In the genomic region with DNA sequence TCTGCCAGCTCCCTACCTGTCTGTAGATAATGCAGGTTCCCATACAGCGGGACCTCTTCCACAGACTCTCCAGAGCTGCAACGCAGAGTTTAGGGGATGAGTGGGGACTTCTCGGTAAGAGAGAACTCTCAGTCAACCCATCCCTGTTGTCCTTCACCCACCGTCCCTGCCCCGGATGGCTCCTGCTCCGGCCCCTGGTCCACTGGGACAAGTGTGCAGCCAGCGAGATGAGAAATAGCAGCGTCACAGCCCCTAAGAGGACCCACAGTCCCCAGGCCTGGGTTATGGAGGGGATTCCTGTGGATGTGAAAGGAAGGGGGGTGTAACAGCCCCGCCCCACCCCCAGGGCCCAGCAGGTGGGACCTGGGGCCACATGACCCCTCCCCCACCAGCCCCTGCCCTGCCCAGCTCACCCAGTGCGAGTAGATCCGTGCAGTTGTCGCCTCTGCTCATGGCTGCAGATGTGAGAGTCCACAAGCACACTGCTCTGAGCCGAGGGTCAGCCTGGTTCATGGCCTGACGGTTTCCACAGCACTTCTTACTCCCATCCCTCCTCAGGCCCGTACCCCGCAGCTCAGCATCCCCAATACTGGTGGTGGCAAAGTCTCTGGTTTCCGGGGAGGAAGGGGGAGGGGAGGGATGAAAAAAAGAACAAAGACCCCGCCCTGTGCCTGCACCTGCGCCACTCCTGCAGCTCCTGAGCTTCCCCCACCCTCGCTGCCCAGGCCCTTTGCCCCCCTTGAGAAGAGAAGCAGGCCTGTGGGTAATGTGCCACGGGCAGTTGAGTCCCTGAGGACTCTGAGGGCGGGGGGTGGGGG, we compare ENCODE assay signal across 9 cellular contexts. TPM values are rescaled to one million over a fixed set of nuclear protein-coding genes. Genes with fewer than 3 reads are reported as not detected.
A peak's percentile ranks its signal among the peaks of the same experiment; 100 is the strongest.
DNase-seq lines count a peak whose midpoint lies in the region; ATAC-seq and TF ChIP-seq lines count a peak whose summit lies in the region.
"Had no signal": no experiment of that assay in that cellular context is flagged by ENCODE, and none has a peak within 500 bp of the region (broad histone marks: within the 10 kb centered on the region; RNA-seq: fewer than 3 reads in every experiment).

A gene with protein sequence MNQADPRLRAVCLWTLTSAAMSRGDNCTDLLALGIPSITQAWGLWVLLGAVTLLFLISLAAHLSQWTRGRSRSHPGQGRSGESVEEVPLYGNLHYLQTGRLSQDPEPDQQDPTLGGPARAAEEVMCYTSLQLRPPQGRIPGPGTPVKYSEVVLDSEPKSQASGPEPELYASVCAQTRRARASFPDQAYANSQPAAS (minus strand): TSS at position 591 of the 818 bp plus-strand sequence. CDS start 78 bp downstream, at position 513.

- peaks cover 0 to 17% (median 0%) of the 10 kb centered on the region in 3 donors for H3K36me3 Mint-ChIP-seq in CD8-positive, alpha-beta memory T cell
- H3K36me3 Mint-ChIP-seq in H9 (ENCODE audit: insufficient read depth in 1 of 3, low read depth in 3 of 3) = no peaks in the 10 kb centered on the region
- peaks cover 0 to 3% (median 0%) of the 10 kb centered on the region in 3 donors for H3K36me3 Mint-ChIP-seq in naive thymus-derived CD8-positive, alpha-beta T cell

- no peaks in the 10 kb centered on the region for H3K9me3 ChIP-seq in CD8-positive, alpha-beta memory T cell (ENCODE audit: low read length)
- H3K9me3 ChIP-seq in H9 (ENCODE audit: control insufficient read depth, low read depth, low read length) = no peaks in the 10 kb centered on the region

- H3K4me1 Mint-ChIP-seq in CD8-positive, alpha-beta memory T cell = peaks cover 55 to 77% (median 56%) of the 10 kb centered on the region in 3 donors
- peaks cover 26 to 33% of the 10 kb centered on the region in 2 experiments for H3K4me1 Mint-ChIP-seq in H9
- H3K4me1 Mint-ChIP-seq in naive thymus-derived CD8-positive, alpha-beta T cell = peaks cover 32 to 73% (median 56%) of the 10 kb centered on the region in 4 donors

- no peak within 1 kb of the TSS for H2BK20ac ChIP-seq in H9 (ENCODE audit: low read depth, low read length, poor library complexity, severe bottlenecking)

- H4K20me1 ChIP-seq in H9 (ENCODE audit: control insufficient read depth, insufficient read depth, insufficient read length) = no peaks in the 10 kb centered on the region

- H2BK12ac ChIP-seq in H9 (ENCODE audit: insufficient read length, low read depth, low read length) = no peak within 1 kb of the TSS

- TF ChIP-seq CTCF in H9 (conservative IDR thresholded peaks at IDR 0.05) = no peak

- ATAC-seq in naive thymus-derived CD8-positive, alpha-beta T cell = no peak
- no peak for ATAC-seq in HG02981 (IDR thresholded peaks at IDR 0.05; ENCODE audit: unreplicated experiment)
- ATAC-seq in GM18868 (IDR thresholded peaks at IDR 0.05; ENCODE audit: unreplicated experiment) = no peak

- POLR2A ChIA-PET in CD8-positive, alpha-beta memory T cell (lab: Charles Lee) = interaction anchor here (0.7 to 5.2 kb wide), 4 partner anchors 31 to 81 kb away, joined by 5 to 44 read pairs (median 6); a partner anchor contains a TSS
- POLR2A ChIA-PET in naive thymus-derived CD8-positive, alpha-beta T cell (lab: Charles Lee) = interaction anchor here (0.8 to 8.6 kb wide), 19 partner anchors 8 to 571 kb away, joined by 3 to 180 read pairs (median 6); a partner anchor contains a TSS

- no peaks in the 10 kb centered on the region for H3K79me2 ChIP-seq in H9 (ENCODE audit: insufficient read depth, low read length)

- H3K4me2 ChIP-seq in H9 (ENCODE audit: insufficient read depth, insufficient read length, low read length) = peak within 1 kb of the TSS; percentile 26

- H2BK120ac ChIP-seq in H9 (ENCODE audit: low read depth, low read length, poor library complexity, severe bottlenecking) = no peak within 1 kb of the TSS

- H4K5ac ChIP-seq in H9 (ENCODE audit: insufficient read length, low read depth, low read length) = no peak within 1 kb of the TSS

- H3K4me3 ChIP-seq in CD8-positive, alpha-beta memory T cell (ENCODE audit: low read length) = peak within 1 kb of the TSS; percentile 97

- no peaks in the 10 kb centered on the region for H3K27me3 Mint-ChIP-seq in CD8-positive, alpha-beta memory T cell
- peaks cover 5% of the 10 kb centered on the region for H3K27me3 Mint-ChIP-seq in H9 (ENCODE audit: low read depth)
- H3K27me3 Mint-ChIP-seq in naive thymus-derived CD8-positive, alpha-beta T cell = no peaks in the 10 kb centered on the region

- no peaks in the 10 kb centered on the region for H3K23me2 ChIP-seq in H9 (ENCODE audit: insufficient read length, low read depth, low read length, poor library complexity, severe bottlenecking)

- DNase-seq in CD8-positive, alpha-beta memory T cell = peak in 3 of 5 donors; percentile 34 to 59 (median 56)
- DNase-seq in H9 (no peak), hippocampal formation (lab: John Stamatoyannopoulos, UW) (no peak), NCI-H524 treated with DMSO at 0.1 percent for 48 hours (lab: John Stamatoyannopoulos, UW) (no peak)
- peak; percentile 25 for DNase-seq in activated naive CD4-positive, alpha-beta T cell treated with anti-CD3 and anti-CD28 coated beads, Interleukin-2, amount 50 U/mL, for 16 hours
- DNase-seq in naive thymus-derived CD8-positive, alpha-beta T cell = peak in 5 of 10 donors; percentile 46 to 65 (median 48)

- peak within 1 kb of the TSS; percentile 93 for H3K14ac ChIP-seq in H9 (ENCODE audit: insufficient read depth, low read length)

- H3K9me3 Mint-ChIP-seq in CD8-positive, alpha-beta memory T cell = no peaks in the 10 kb centered on the region
- no peaks in the 10 kb centered on the region for H3K9me3 Mint-ChIP-seq in H9
- H3K9me3 Mint-ChIP-seq in naive thymus-derived CD8-positive, alpha-beta T cell = no peaks in the 10 kb centered on the region

- CTCF ChIA-PET in CD8-positive, alpha-beta memory T cell (lab: Charles Lee) = interaction anchor here (1.2 to 14.3 kb wide), 9 partner anchors 8 to 106 kb away, joined by 3 to 200 read pairs (median 4); a partner anchor contains a TSS

- H3K4me1 ChIP-seq in CD8-positive, alpha-beta memory T cell (ENCODE audit: insufficient read depth, low read length) = peaks cover 55% of the 10 kb centered on the region
- H3K4me1 ChIP-seq in H9 (ENCODE audit: insufficient read depth, low read length) = peaks cover 3% of the 10 kb centered on the region; the same call in 1 of the 2 replicates

- H3K56ac ChIP-seq in H9 (ENCODE audit: insufficient read length, low read depth, low read length) = no peak within 1 kb of the TSS

- no peak within 1 kb of the TSS for H2BK15ac ChIP-seq in H9 (ENCODE audit: low read depth, low read length)

- no peak within 1 kb of the TSS for H4K8ac ChIP-seq in H9 (replicated peaks; ENCODE audit: insufficient read length, low read depth, low read length)

- no peak within 1 kb of the TSS for H2BK5ac ChIP-seq in H9 (ENCODE audit: insufficient read length, low read length)

- H3K27me3 ChIP-seq in CD8-positive, alpha-beta memory T cell (ENCODE audit: insufficient read depth, low read length, poor library complexity, severe bottlenecking) = no peaks in the 10 kb centered on the region
- H3K27me3 ChIP-seq in H9 (ENCODE audit: insufficient read depth, low read length) = 0 out of 2 replicates have a peak, but pooled peaks cover 2% of the 10 kb centered on the region

- no peak within 1 kb of the TSS for H3K9ac ChIP-seq in H9 (ENCODE audit: extremely low read depth, insufficient read length, low read length)

- no peaks in the 10 kb centered on the region for H3K36me3 ChIP-seq in CD8-positive, alpha-beta memory T cell (ENCODE audit: insufficient read depth, low read length)

- H3K4me3 Mint-ChIP-seq in CD8-positive, alpha-beta memory T cell = peak within 1 kb of the TSS; percentile 91 to 98 (median 96)
- H3K4me3 Mint-ChIP-seq in H9 = peak within 1 kb of the TSS in 1 of 2 experiments; percentile 14; a peak in 2 of 5 replicates
- H3K4me3 Mint-ChIP-seq in naive thymus-derived CD8-positive, alpha-beta T cell = peak within 1 kb of the TSS; percentile 89 to 98 (median 94)

- peak within 1 kb of the TSS; percentile 70 for H3K27ac ChIP-seq in CD8-positive, alpha-beta memory T cell (ENCODE audit: low read depth, low read length)
- H3K27ac ChIP-seq in H9 (ENCODE audit: insufficient read length, low read depth, low read length) = no peak within 1 kb of the TSS

- H2AK5ac ChIP-seq in H9 (ENCODE audit: insufficient read length, low read length) = no peak within 1 kb of the TSS

- peak within 1 kb of the TSS; percentile 58 to 99 (median 94) for H3K27ac Mint-ChIP-seq in CD8-positive, alpha-beta memory T cell
- H3K27ac Mint-ChIP-seq in H9 = peak within 1 kb of the TSS in 1 of 3 experiments; percentile 13; a peak in 1 of 7 replicates
- peak within 1 kb of the TSS; percentile 93 to 98 (median 96) for H3K27ac Mint-ChIP-seq in naive thymus-derived CD8-positive, alpha-beta T cell

- H2AFZ ChIP-seq in H9 (ENCODE audit: low read length) = no peak within 1 kb of the TSS

- no peak within 1 kb of the TSS for H4K91ac ChIP-seq in H9 (ENCODE audit: insufficient read length, low read depth, low read length)

- no CpG with 5 or more reads among the region's 22 CpGs for WGBS in H9 (ENCODE audit: extremely low coverage, insufficient read length, low lambda C conversion rate)

- H3T11ph ChIP-seq in H9 (ENCODE audit: low read length) = no peak within 1 kb of the TSS

- H3K23ac ChIP-seq in H9 (ENCODE audit: insufficient read length, low read depth, low read length) = no peak within 1 kb of the TSS

- no peak within 1 kb of the TSS for H3K4ac ChIP-seq in H9 (ENCODE audit: low read depth, low read length)

- no peaks in the 10 kb centered on the region for H3K79me1 ChIP-seq in H9 (ENCODE audit: insufficient read depth, low read depth, low read length, poor library complexity, severe bottlenecking)

- H3K18ac ChIP-seq in H9 (ENCODE audit: insufficient read length, low read depth, low read length) = peak within 1 kb of the TSS; percentile 77

RNA-seq across cellular contexts. Expression of the gene that starts here (rescaled TPM):
- 10 to 100 TPM; 43.1 TPM for total RNA-seq in CD8-positive, alpha-beta memory T cell
- polyA plus RNA-seq in CD8-positive, alpha-beta memory T cell = 196 TPM
- 1.3 and 1.6 TPM in 2 replicates for total RNA-seq in H9 (2021)
- total RNA-seq in naive thymus-derived CD8-positive, alpha-beta T cell = 10 to 100 TPM; 24.2 to 25.4 TPM
- polyA plus RNA-seq in naive thymus-derived CD8-positive, alpha-beta T cell = 100 to 1,000 TPM in 1 of 3 donors, 10 to 100 TPM in 2; 82.2 to 128 (median 91.6) TPM
- total RNA-seq: RPMI7951 had no signal

Comparison
In these comparisons a context has a peak if more than half of its experiments do, and no peak if none do; other contexts are left out.
1. DNase-seq: peak in CD8-positive, alpha-beta memory T cell (3 of 5) and activated naive CD4-positive, alpha-beta T cell treated with anti-CD3 and anti-CD28 coated beads, Interleukin-2, amount 50 U/mL, for 16 hours (single experiment); none in H9 (single experiment), hippocampal formation (0 of 2) and NCI-H524 treated with DMSO at 0.1 percent for 48 hours (single experiment).